Comparison of ENCODE assay signal across 8 cellular contexts in genomic region chr16:30065112-30065942, GRCh38. TPM values are rescaled to one million over a fixed set of nuclear protein-coding genes. Genes with fewer than 3 reads are reported as not detected.
DNase-seq lines count a peak whose midpoint lies in the region; TF ChIP-seq lines count a peak whose summit lies in the region.

Gene ALDOA (plus strand): TSS chr16:30065760. CDS start chr16:30066898, 1,138 bp downstream.

- H3K27ac ChIP-seq in HEK293 (ENCODE audit: extremely low read depth, low read depth, low read length) (peak within 1 kb of the TSS; percentile 100), neutrophil (peak within 1 kb of the TSS; percentile 99), substantia nigra (ENCODE audit: low read depth, low read length, poor library complexity, severe bottlenecking) (peak within 1 kb of the TSS; percentile 99)

- H3K36me3 ChIP-seq in HEK293 (ENCODE audit: control insufficient read depth in 2 of 2, insufficient read depth in 1 of 2, low read length in 2 of 2), result peaks cover 16 to 47% of the 10 kb centered on the region in 2 experiments; a peak in 2 of 3 replicates
- peaks cover 34% of the 10 kb centered on the region for H3K36me3 ChIP-seq in neutrophil

- H3K27me3 ChIP-seq in neutrophil, result no peaks in the 10 kb centered on the region

- in situ Hi-C loops in SK-MEL-5 (cut with HindIII; ENCODE audit: low pct_unique_long_range_greater_than_20kb, low sequenced_read_pairs), result no loop called here

- DNase-seq in GDM1 (lab: John Stamatoyannopoulos, UW) (peak; percentile 99), MV-4-11 (lab: John Stamatoyannopoulos, UW) (peak; percentile 98), SK-MEL-5 (ENCODE audit: low read depth, low spot score) (peak; percentile 95), foreskin melanocyte (peak; percentile 99), substantia nigra (lab: John Stamatoyannopoulos, UW) (peak; percentile 84 to 100 (median 97))
- peak; percentile 96 for DNase-seq in activated naive CD4-positive, alpha-beta T cell treated with Interleukin-2 at 50 U/mL for 16 hours

- H3K4me3 ChIP-seq in HEK293 (ENCODE audit: low read depth, low read length) (peak within 1 kb of the TSS; percentile 94), neutrophil (ENCODE audit: low read depth in 1 of 2, low read length in 1 of 2) (peak within 1 kb of the TSS; percentile 96 to 100)

- POLR2A ChIA-PET in HEK293 (lab: Yijun Ruan, JAX), result interaction anchor here (0.6 to 3.6 kb wide), 37 partner anchors 11 to 1387 kb away, joined by 3 to 70 read pairs (median 4); partner anchors contain the start of genes CORO1A, FBRS, HIRIP3 and MAPK3

- H3K9me3 ChIP-seq in HEK293 (ENCODE audit: control insufficient read depth, insufficient read depth, low read depth, low read length) (no peaks in the 10 kb centered on the region), neutrophil (no peaks in the 10 kb centered on the region)

- TF ChIP-seq CTCF in HEK293 (tag by site-specific recombination; IDR thresholded peaks at IDR 0.05) (peak; percentile 34), neutrophil (IDR thresholded peaks at IDR 0.05) (no peak)

- H3K4me1 ChIP-seq in HEK293 (ENCODE audit: control insufficient read depth, insufficient read depth, low read length) (peaks cover 2% of the 10 kb centered on the region; the same call in 1 of the 2 replicates), neutrophil (ENCODE audit: control insufficient read depth in 1 of 2, insufficient read depth in 1 of 2, low read depth in 1 of 2, low read length in 1 of 2) (peaks cover 57 to 65% of the 10 kb centered on the region in 2 experiments)

- CTCF ChIA-PET in HEK293 (lab: Yijun Ruan, JAX), result interaction anchor here (0.6 to 3.6 kb wide), 8 partner anchors 8 to 345 kb away, joined by 3 to 25 read pairs (median 4); partner anchors contain the start of gene TLCD3B

TF ChIP-seq in HEK293, 187 proteins besides CTCF, POLR2A, EP300 and RAD21 (continues in another document):
- TF ChIP-seq ZNF112 (tag by site-specific recombination; IDR thresholded peaks at IDR 0.05) (no peak), ZNF639 (tag by site-specific recombination; IDR thresholded peaks at IDR 0.05) (peak; percentile 85), ZBTB17 (tag by site-specific recombination; IDR thresholded peaks at IDR 0.05) (peak; percentile 99), ZBTB1 (tag by site-specific recombination; IDR thresholded peaks at IDR 0.05) (peak; percentile 53; the same call in 1 of the 2 replicates), SP3 (tag by site-specific recombination; IDR thresholded peaks at IDR 0.05) (peak; percentile 99), ATF2 (tag by site-specific recombination; IDR thresholded peaks at IDR 0.05; ENCODE audit: low read depth) (no peak), KLF10 (tag by site-specific recombination; IDR thresholded peaks at IDR 0.05) (peak; percentile 93), ZNF184 (tag by site-specific recombination; IDR thresholded peaks at IDR 0.05) (0 out of 2 replicates have a peak, but pooled peaks have one; percentile 20), KLF17 (tag by site-specific recombination; IDR thresholded peaks at IDR 0.05) (peak; percentile 98), KLF8 (tag by site-specific recombination; IDR thresholded peaks at IDR 0.05) (peak; percentile 93), PRDM6 (tag by site-specific recombination; IDR thresholded peaks at IDR 0.05) (no peak; the same call in 1 of the 2 replicates), GLIS1 (tag by site-specific recombination; IDR thresholded peaks at IDR 0.05) (peak; percentile 77), MZF1 (tag by site-specific recombination; IDR thresholded peaks at IDR 0.05; ENCODE audit: borderline replicate concordance) (peak; percentile 73), ZNF510 (tag by site-specific recombination; IDR thresholded peaks at IDR 0.05; ENCODE audit: insufficient replicate concordance) (no peak), YY1 (tag by site-specific recombination; IDR thresholded peaks at IDR 0.05) (peak; percentile 62; the same call in 1 of the 2 replicates), ZNF146 (tag by site-specific recombination; IDR thresholded peaks at IDR 0.05) (peak; percentile 78), ZNF239 (tag by site-specific recombination; IDR thresholded peaks at IDR 0.05) (0 out of 2 replicates have a peak, but pooled peaks have one; percentile 54), ZNF777 (tag by site-specific recombination; IDR thresholded peaks at IDR 0.05; ENCODE audit: borderline replicate concordance) (peak; percentile 64; the same call in 1 of the 2 replicates), ZNF223 (tag by site-specific recombination; IDR thresholded peaks at IDR 0.05) (0 out of 2 replicates have a peak, but pooled peaks have one; percentile 59), ZNF660 (tag by site-specific recombination; IDR thresholded peaks at IDR 0.05) (peak; percentile 71), GFI1B (tag by site-specific recombination; IDR thresholded peaks at IDR 0.05) (no peak), FEZF1 (tag by site-specific recombination; IDR thresholded peaks at IDR 0.05) (peak; percentile 59), ELK4 (IDR thresholded peaks at IDR 0.05; ENCODE audit: borderline replicate concordance, low read depth, low read length) (peak; percentile 81; the same call in 1 of the 2 replicates), ZSCAN4 (tag by site-specific recombination; IDR thresholded peaks at IDR 0.05) (peak; percentile 56), ZFP69B (tag by site-specific recombination; IDR thresholded peaks at IDR 0.05) (peak; percentile 71)

RNA-seq across cellular contexts. Expression of gene ALDOA, which starts in this region (rescaled TPM):
- 1,063 and 1,100 TPM in 2 replicates for total RNA-seq in SK-MEL-5 (2014; rRNA removed; shearing (Covaris generic))
- polyA plus RNA-seq in SK-MEL-5 (2015; cell fraction: cytosol; rRNA removed), result 1,234 and 1,278 TPM in 2 replicates
- 341 and 353 TPM in 2 replicates for polyA plus RNA-seq in SK-MEL-5 (2015; cell fraction: nucleus; rRNA removed)

Comparison
In these comparisons a context has a peak if more than half of its experiments do, and no peak if none do; other contexts are left out.
1. Peak in every context shown above with its lines: DNase-seq, H3K4me3 ChIP-seq and H3K27ac ChIP-seq.